In the genomic region with DNA sequence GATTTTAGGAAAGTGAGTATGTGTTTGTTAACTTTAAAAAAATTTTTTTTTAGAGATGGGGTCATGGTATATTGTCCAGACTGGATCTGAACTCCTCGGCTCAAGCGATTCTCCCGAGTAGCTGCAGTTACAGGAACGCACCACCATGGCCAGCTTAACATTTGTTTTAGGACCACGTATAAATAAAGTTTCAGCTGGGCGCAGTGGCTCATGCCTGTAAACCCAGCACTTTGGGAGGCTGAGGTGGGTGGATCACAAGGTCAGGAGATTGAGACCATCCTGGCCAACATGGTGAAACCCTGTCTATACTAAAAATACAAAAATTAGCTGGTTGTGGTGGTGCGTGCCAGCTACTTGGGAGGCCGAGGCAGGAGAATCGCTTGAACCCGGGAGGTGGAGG, we compare ENCODE assay signal across 8 cellular contexts. TPM values are rescaled to one million over a fixed set of nuclear protein-coding genes. Genes with fewer than 3 reads are reported as not detected.
DNase-seq lines count a peak whose midpoint lies in the region; ATAC-seq, FAIRE-seq and TF ChIP-seq lines count a peak whose summit lies in the region.
"Not testable (repeated sequence)": the region's sequence is repeated elsewhere in the genome, so short reads cannot be mapped to it uniquely, and the experiment has no call there.

No MANE protein-coding gene starts in this region.

- not testable (repeated sequence) for FAIRE-seq in A549 (lab: Jason Lieb, UNC)

- not testable (repeated sequence) for TF ChIP-seq CTCF in A549 (IDR thresholded peaks at IDR 0.05); DOHH2 (IDR thresholded peaks at IDR 0.05; ENCODE audit: low read depth, low read length, poor library complexity, severe bottlenecking); coronary artery (IDR thresholded peaks at IDR 0.05); hepatocyte (IDR thresholded peaks at IDR 0.05; ENCODE audit: poor library complexity); neural crest cell (conservative IDR thresholded peaks at IDR 0.05)
- peak in 1 of 7 experiments; percentile 6 for TF ChIP-seq CTCF in stomach (IDR thresholded peaks at IDR 0.05)

- H3K4me3 ChIP-seq in A549, hepatocyte: not testable (repeated sequence)
- H3K4me3 ChIP-seq in DOHH2 (ENCODE audit: low read length) (peak overlapping the region; percentile 96), coronary artery (peak overlapping the region; percentile 78), stomach (peak overlapping the region in 2 of 4 donors; percentile 79 to 81)

- not testable (repeated sequence) for DNase-seq in A549 (ENCODE audit: low read depth in 1 of 2, low spot score in 1 of 2); T-helper 17 cell; activated T-helper 1 cell treated with anti-CD3 and anti-CD28 coated beads, Interleukin-12 subunit alpha, Interleukin-12 subunit beta, Interleukin-2, Interleukin-4 antibody, amounts not matched to agents 30 ng/mL and 10 ng/mL and 1 ng/mL, durations not matched to agents 14 hours and 24 hours and 36 hours (ENCODE audit: low spot score); coronary artery (ENCODE audit: low spot score); hepatocyte (ENCODE audit: low spot score); neural crest cell (ENCODE audit: low read depth, low spot score); stomach

- H3K36me3 Mint-ChIP-seq in T-helper 17 cell (ENCODE audit: low read depth); activated T-helper 1 cell treated with anti-CD3 and anti-CD28 coated beads, Interleukin-12 subunit alpha, Interleukin-12 subunit beta, Interleukin-2, Interleukin-4 antibody, amounts not matched to agents 30 ng/mL and 10 ng/mL and 1 ng/mL, durations not matched to agents 14 hours and 24 hours and 36 hours (ENCODE audit: low read depth); neural crest cell (ENCODE audit: low read depth): not testable (repeated sequence)

- H3K9me3 ChIP-seq in A549; DOHH2 (ENCODE audit: control insufficient read depth, insufficient read depth, low read length); T-helper 17 cell (ENCODE audit: control insufficient read depth, low read length, poor library complexity, severe bottlenecking); hepatocyte (ENCODE audit: low read depth); stomach: not testable (repeated sequence)

- not testable (repeated sequence) for H3K27me3 Mint-ChIP-seq in T-helper 17 cell; activated T-helper 1 cell treated with anti-CD3 and anti-CD28 coated beads, Interleukin-12 subunit alpha, Interleukin-12 subunit beta, Interleukin-2, Interleukin-4 antibody, amounts not matched to agents 30 ng/mL and 10 ng/mL and 1 ng/mL, durations not matched to agents 14 hours and 24 hours and 36 hours (ENCODE audit: insufficient read depth)
- H3K27me3 Mint-ChIP-seq in neural crest cell (ENCODE audit: low read depth): peaks cover 20% of the 10 kb centered on the region

- 83% methylated on average over 10 of the region's 10 CpGs for WGBS in A549 (ENCODE audit: missing lambda C conversion rate)
- WGBS in hepatocyte (ENCODE audit: low lambda C conversion rate, missing lambda C conversion rate): 85% methylated on average over 10 of the region's 10 CpGs
- 83 to 84% (median 84%) methylated on average over 10 of the region's 10 CpGs for WGBS in stomach, 5 donors

- POLR2A ChIA-PET in A549 (lab: Yijun Ruan, JAX): interaction anchor here (0.5 kb wide), 1 partner anchor 98 kb away, joined by 3 read pairs; no protein-coding TSS in a partner anchor

- not testable (repeated sequence) for H2AFZ ChIP-seq in hepatocyte

- peaks cover 58% of the 10 kb centered on the region for H3K4me1 Mint-ChIP-seq in T-helper 17 cell
- peaks cover 67% of the 10 kb centered on the region for H3K4me1 Mint-ChIP-seq in activated T-helper 1 cell treated with anti-CD3 and anti-CD28 coated beads, Interleukin-12 subunit alpha, Interleukin-12 subunit beta, Interleukin-2, Interleukin-4 antibody, amounts not matched to agents 30 ng/mL and 10 ng/mL and 1 ng/mL, durations not matched to agents 14 hours and 24 hours and 36 hours (ENCODE audit: low read depth)
- H3K4me1 Mint-ChIP-seq in neural crest cell: peaks cover 46% of the 10 kb centered on the region

- TF ChIP-seq POLR2A in A549 (IDR thresholded peaks at IDR 0.05; ENCODE audit: low read length); stomach (IDR thresholded peaks at IDR 0.05): not testable (repeated sequence)

- not testable (repeated sequence) for H3K27me3 ChIP-seq in DOHH2 (ENCODE audit: control insufficient read depth, low read length); hepatocyte; stomach

- H3K36me3 ChIP-seq in DOHH2 (ENCODE audit: control insufficient read depth, low read length): peaks cover 13% of the 10 kb centered on the region
- H3K36me3 ChIP-seq in hepatocyte (replicated peaks; ENCODE audit: insufficient read depth, low read depth); stomach: not testable (repeated sequence)

- H3K9me3 Mint-ChIP-seq in activated T-helper 1 cell treated with anti-CD3 and anti-CD28 coated beads, Interleukin-12 subunit alpha, Interleukin-12 subunit beta, Interleukin-2, Interleukin-4 antibody, amounts not matched to agents 30 ng/mL and 10 ng/mL and 1 ng/mL, durations not matched to agents 14 hours and 24 hours and 36 hours; neural crest cell: not testable (repeated sequence)

- TF ChIP-seq EP300 in A549 (IDR thresholded peaks at IDR 0.05); stomach (IDR thresholded peaks at IDR 0.05): not testable (repeated sequence)

- not testable (repeated sequence) for ATAC-seq in A549, T-helper 17 cell

- peaks cover 68% of the 10 kb centered on the region for H3K79me2 ChIP-seq in DOHH2 (ENCODE audit: control insufficient read depth, low read length)
- H3K79me2 ChIP-seq in hepatocyte: peaks cover 64% of the 10 kb centered on the region

- H3K4me1 ChIP-seq in A549 (peaks cover 41% of the 10 kb centered on the region), DOHH2 (ENCODE audit: control insufficient read depth, low read length) (peaks cover 76% of the 10 kb centered on the region), hepatocyte (ENCODE audit: insufficient read depth) (peaks cover 55% of the 10 kb centered on the region), stomach (peaks cover 55 to 84% (median 76%) of the 10 kb centered on the region in 4 donors)

- CTCF ChIA-PET in A549 (lab: Yijun Ruan, JAX): interaction anchor here (1.1 to 2.5 kb wide), 6 partner anchors 10 to 192 kb away, joined by 5 to 8 read pairs (median 5); a partner anchor contains a TSS

- intact Hi-C loops in activated T-helper 1 cell treated with anti-CD3 and anti-CD28 coated beads, Interleukin-12 subunit alpha, Interleukin-12 subunit beta, Interleukin-2, Interleukin-4 antibody, amounts not matched to agents 30 ng/mL and 10 ng/mL and 1 ng/mL, durations not matched to agents 14 hours and 24 hours and 36 hours (cut with micrococcal nuclease): loop anchor here (2.0 kb wide), 1 partner anchor 15 kb away; no protein-coding TSS in a partner anchor
- intact Hi-C loops in stomach (cut with DNase I; ENCODE audit: low total_unique reads): not testable (repeated sequence)

- not testable (repeated sequence) for H3K27ac ChIP-seq in A549, hepatocyte
- H3K27ac ChIP-seq in DOHH2 (ENCODE audit: low read depth, low read length): peak overlapping the region; percentile 25; the same call in 1 of the 2 replicates
- H3K27ac ChIP-seq in coronary artery: peak overlapping the region in 1 of 2 donors; percentile 56
- H3K27ac ChIP-seq in stomach: peak overlapping the region in 4 of 5 donors; percentile 50 to 100 (median 99)

- H3F3A ChIP-seq in DOHH2 (ENCODE audit: control insufficient read depth, insufficient read depth): not testable (repeated sequence)

- H4K20me1 ChIP-seq in DOHH2 (ENCODE audit: control insufficient read depth, insufficient read depth, low read depth, low read length): peaks cover 14% of the 10 kb centered on the region
- H4K20me1 ChIP-seq in hepatocyte (ENCODE audit: insufficient read depth, poor library complexity, severe bottlenecking): not testable (repeated sequence)

- H3K4me3 Mint-ChIP-seq in T-helper 17 cell (peak overlapping the region; percentile 97), neural crest cell (peak overlapping the region; percentile 98)
- H3K4me3 Mint-ChIP-seq in activated T-helper 1 cell treated with anti-CD3 and anti-CD28 coated beads, Interleukin-12 subunit alpha, Interleukin-12 subunit beta, Interleukin-2, Interleukin-4 antibody, amounts not matched to agents 30 ng/mL and 10 ng/mL and 1 ng/mL, durations not matched to agents 14 hours and 24 hours and 36 hours: peak overlapping the region; percentile 95

- TF ChIP-seq RAD21 in A549 (conservative IDR thresholded peaks at IDR 0.05 in 1 of 2, IDR thresholded peaks at IDR 0.05 in 1 of 2): not testable (repeated sequence)

- peak overlapping the region; percentile 96; the same call in 1 of the 3 replicates for H3K4me2 ChIP-seq in A549
- peak overlapping the region; percentile 100 for H3K4me2 ChIP-seq in DOHH2 (ENCODE audit: low read length)
- peak overlapping the region; percentile 100 for H3K4me2 ChIP-seq in hepatocyte

- H3K9me2 ChIP-seq in DOHH2 (replicated peaks; ENCODE audit: control insufficient read depth, low read length); hepatocyte (replicated peaks; ENCODE audit: insufficient read depth): not testable (repeated sequence)

- H3K27ac Mint-ChIP-seq in T-helper 17 cell: peak overlapping the region; percentile 92
- H3K27ac Mint-ChIP-seq in activated T-helper 1 cell treated with anti-CD3 and anti-CD28 coated beads, Interleukin-12 subunit alpha, Interleukin-12 subunit beta, Interleukin-2, Interleukin-4 antibody, amounts not matched to agents 30 ng/mL and 10 ng/mL and 1 ng/mL, durations not matched to agents 14 hours and 24 hours and 36 hours; neural crest cell (ENCODE audit: unreplicated experiment): not testable (repeated sequence)

RNA-seq across cellular contexts. Expression of a gene that starts 2.3 kb away (rescaled TPM):
- polyA plus RNA-seq in A549 (2011; rRNA removed) (35.8 and 39.0 TPM in 2 replicates), A549 (2017; fragmentation: RNase III; extraction: RNeasy Plus Mini Kit Qiagen cat#74134 plus additional on column Dnase treatment) (25.4 to 30.2 TPM (median 28.3 TPM) in 3 replicates), hepatocyte (26.5 and 33.6 TPM in 2 replicates), stomach (10 to 100 TPM; 19.5 to 42.5 (median 40.0) TPM)
- 29.8 and 36.1 TPM in 2 replicates for polyA plus RNA-seq in A549 (2012; cell fraction: cytosol; rRNA removed)
- polyA plus RNA-seq in A549 (2012; cell fraction: nucleus; rRNA removed): 25.3 and 31.9 TPM in 2 replicates
- polyA minus RNA-seq in A549 (2011; rRNA and poly(A)+ RNA removed): 37.2 and 39.4 TPM in 2 replicates
- total RNA-seq in T-helper 17 cell (10 to 100 TPM; 49.1 to 55.2 TPM), hepatocyte (46.1 and 50.8 TPM in 2 replicates), neural crest cell (56.3 and 58.0 TPM in 2 replicates), stomach (10 to 100 TPM; 33.5 to 72.4 (median 40.8) TPM)
- 58.1 and 59.7 TPM in 2 replicates for total RNA-seq in activated T-helper 1 cell treated with anti-CD3 and anti-CD28 coated beads, Interleukin-12 subunit alpha, Interleukin-12 subunit beta, Interleukin-2, Interleukin-4 antibody, amounts not matched to agents 30 ng/mL and 10 ng/mL and 1 ng/mL, durations not matched to agents 14 hours and 24 hours and 36 hours
